Comparison of ENCODE assay signal across 20 cellular contexts in the genomic region with DNA sequence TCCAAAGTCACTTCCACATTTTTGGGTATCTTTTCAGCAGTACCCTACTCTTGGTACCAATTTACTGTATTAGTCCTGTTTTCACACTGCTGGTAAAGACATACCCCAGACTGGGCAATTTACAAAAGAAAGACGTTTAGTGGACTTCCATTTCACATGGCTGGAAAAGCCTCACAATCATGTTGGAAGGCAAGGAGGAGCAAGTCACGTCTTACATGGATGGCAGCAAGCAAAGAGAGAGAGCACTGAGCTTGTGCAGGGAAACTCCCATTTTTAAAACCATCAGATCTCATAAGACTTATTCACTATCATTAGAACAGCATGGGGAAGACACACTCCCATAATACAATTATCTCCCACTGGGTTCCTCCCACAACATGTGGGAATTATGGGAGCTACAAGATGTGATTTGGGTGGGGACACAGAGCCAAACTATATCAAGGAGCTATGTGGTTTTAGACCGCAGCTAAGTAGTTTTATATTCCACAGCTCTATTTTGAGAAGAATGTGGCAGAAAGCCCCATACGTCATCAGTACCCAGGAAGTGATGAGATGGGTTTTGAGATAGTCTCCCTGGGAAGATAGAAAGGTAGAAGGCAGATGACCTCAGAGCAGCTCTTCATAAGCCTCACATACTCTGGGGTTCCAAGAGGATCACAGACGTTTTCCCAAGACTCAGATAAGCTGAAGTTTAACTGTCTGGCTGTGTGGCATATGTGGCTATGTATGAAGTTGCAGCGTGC.
"Had no signal": no experiment of that assay in that cellular context is flagged by ENCODE, and none has a peak within 500 bp of the region (broad histone marks: within the 10 kb centered on the region; RNA-seq: fewer than 3 reads in every experiment).

No MANE protein-coding gene starts in this region.

- FAIRE-seq: colon, endometrium had no signal

- H3K27ac Mint-ChIP-seq: activated CD8-positive, alpha-beta T cell treated with anti-CD3 and anti-CD28 coated beads, Interleukin-2, amount 10 ng/mL, durations not matched to agents 7 days and 5 days; memory B cell; naive thymus-derived CD8-positive, alpha-beta T cell; stimulated activated naive B cell treated with anti-CD40 and anti-IgM and Interleukin-4, amounts not matched to agents 10 μg/mL and 1 μg/mL and 100 μg/mL, for 72 hours; WTC11 had no signal

- H3K27ac ChIP-seq: adrenal gland, transverse colon, vagina had no signal

- H3K36me3 ChIP-seq: adrenal gland, transverse colon, vagina had no signal

- H3K36me3 Mint-ChIP-seq: stimulated activated naive B cell treated with anti-CD40 and anti-IgM and Interleukin-4, amounts not matched to agents 10 μg/mL and 1 μg/mL and 100 μg/mL, for 72 hours had no signal

- H3K4me3 ChIP-seq: adrenal gland, mucosa of descending colon, transverse colon, vagina had no signal

- H3K9me3 ChIP-seq: adrenal gland, mucosa of descending colon, transverse colon, vagina had no signal

- H3K4me3 Mint-ChIP-seq: activated CD8-positive, alpha-beta T cell treated with anti-CD3 and anti-CD28 coated beads, Interleukin-2, amount 10 ng/mL, durations not matched to agents 7 days and 5 days; memory B cell; stimulated activated naive B cell treated with anti-CD40 and anti-IgM and Interleukin-4, amounts not matched to agents 10 μg/mL and 1 μg/mL and 100 μg/mL, for 72 hours; WTC11 had no signal

- DNase-seq: activated CD4-positive, alpha-beta T cell treated with anti-CD3 and anti-CD28 coated beads for 48 hours; activated CD8-positive, alpha-beta memory T cell treated with anti-CD3 and anti-CD28 coated beads, Interleukin-2, amount 50 U/mL, for 4 hours; activated CD8-positive, alpha-beta T cell treated with anti-CD3 and anti-CD28 coated beads, Interleukin-2, amount 10 ng/mL, durations not matched to agents 7 days and 5 days; activated naive CD4-positive, alpha-beta T cell treated with Interleukin-2 at 50 U/mL for 16 hours; adrenal gland; caudate nucleus; foreskin fibroblast; hippocampal formation; left ventricle myocardium superior; mucosa of descending colon; stimulated activated CD4-positive, alpha-beta T cell treated with anti-CD3 and anti-CD28 coated beads, Interleukin-2, amount 100 ng/mL, for 48 hours; stimulated activated naive B cell treated with anti-CD40 and anti-IgM and Interleukin-4, amounts not matched to agents 10 μg/mL and 1 μg/mL and 100 μg/mL, for 72 hours; transverse colon had no signal

- ATAC-seq: activated CD8-positive, alpha-beta T cell treated with anti-CD3 and anti-CD28 coated beads, Interleukin-2, amount 10 ng/mL, durations not matched to agents 7 days and 5 days; esophagus mucosa; left ventricle myocardium superior; mucosa of descending colon; naive thymus-derived CD8-positive, alpha-beta T cell; WTC11 had no signal

- H3K27me3 ChIP-seq: adrenal gland, transverse colon, vagina had no signal

- H3K4me1 Mint-ChIP-seq: memory B cell; stimulated activated naive B cell treated with anti-CD40 and anti-IgM and Interleukin-4, amounts not matched to agents 10 μg/mL and 1 μg/mL and 100 μg/mL, for 72 hours; WTC11 had no signal

- H3K4me1 ChIP-seq: adrenal gland, vagina had no signal
